In genomic region chr14:81193924-81194633, GRCh38 we compare ENCODE assay signal across 11 cellular contexts. TPM values are rescaled to one million over a fixed set of nuclear protein-coding genes. Genes with fewer than 3 reads are reported as not detected.
DNase-seq lines count a peak whose midpoint lies in the region; ATAC-seq, FAIRE-seq and TF ChIP-seq lines count a peak whose summit lies in the region.
"Had no signal": no experiment of that assay in that cellular context is flagged by ENCODE, and none has a peak within 500 bp of the region (broad histone marks: within the 10 kb centered on the region; RNA-seq: fewer than 3 reads in every experiment).

No MANE protein-coding gene starts in this region.

- no peaks in the 10 kb centered on the region for H3K9me3 Mint-ChIP-seq in HFFc6

- FAIRE-seq in GM12892 (lab: Jason Lieb, UNC), result peak; percentile 75
- no peak for FAIRE-seq in bronchial epithelial cell (lab: Jason Lieb, UNC)
- FAIRE-seq: colon had no signal

- no peaks in the 10 kb centered on the region for H3K4me1 ChIP-seq in BE2C

- in situ Hi-C loops in GM13976 (cut with MboI; ENCODE audit: low sequenced_read_pairs, unreplicated experiment), result no loop called here

- no peaks in the 10 kb centered on the region for H3K9me3 ChIP-seq in BE2C
- H3K9me3 ChIP-seq: heart left ventricle had no signal

- no peaks in the 10 kb centered on the region; the same call in 1 of the 2 replicates for H3K27me3 Mint-ChIP-seq in HFFc6 (ENCODE audit: insufficient read depth)

- 0 out of 2 replicates have a peak, but pooled peaks cover 5% of the 10 kb centered on the region for H3K4me1 Mint-ChIP-seq in HFFc6 (ENCODE audit: low read depth)

- intact Hi-C loops in posterior vena cava (cut with DNase I), result no loop called here

- TF ChIP-seq CTCF in bronchial epithelial cell (IDR thresholded peaks at IDR 0.05; ENCODE audit: insufficient read depth, low read length, severe bottlenecking), result no peak
- no peak for TF ChIP-seq CTCF in GM13976 (IDR thresholded peaks at IDR 0.05; ENCODE audit: borderline replicate concordance, control extremely low read depth, extremely low read depth, insufficient read depth, missing control alignments)
- no peak for TF ChIP-seq CTCF in HFFc6 (IDR thresholded peaks at IDR 0.05)
- no peak for TF ChIP-seq CTCF in BE2C (IDR thresholded peaks at IDR 0.05; ENCODE audit: low read depth, low read length)

- H3K36me3 ChIP-seq in bronchial epithelial cell (ENCODE audit: control insufficient read depth, insufficient read depth, low read length) (peaks cover 5% of the 10 kb centered on the region), BE2C (peaks cover 42% of the 10 kb centered on the region)

- H3K4me3 ChIP-seq in bronchial epithelial cell (ENCODE audit: low read depth, low read length) (no peak overlapping the region), BE2C (ENCODE audit: low read depth, low read length) (no peak overlapping the region)
- H3K4me3 ChIP-seq: heart left ventricle had no signal

- no peaks in the 10 kb centered on the region for H3K27me3 ChIP-seq in bronchial epithelial cell (ENCODE audit: control insufficient read depth, insufficient read depth, low read length)
- H3K27me3 ChIP-seq in BE2C, result no peaks in the 10 kb centered on the region
- H3K27me3 ChIP-seq: heart left ventricle had no signal

- H3K36me3 Mint-ChIP-seq in HFFc6 (ENCODE audit: low read depth), result peaks cover 25% of the 10 kb centered on the region

- no peak overlapping the region for H3K4me3 Mint-ChIP-seq in HFFc6

- no peak overlapping the region; the same call in 1 of the 2 replicates for H3K27ac Mint-ChIP-seq in HFFc6

- DNase-seq in GM12892 (ENCODE audit: insufficient read length) (no peak), bronchial epithelial cell (ENCODE audit: low read depth) (peak; percentile 13), GM13976 (ENCODE audit: low spot score) (no peak), HFFc6 (no peak), BE2C (no peak), posterior vena cava (ENCODE audit: low spot score) (no peak)
- DNase-seq: heart left ventricle, SHP77 treated with DMSO at 0.1 percent for 48 hours had no signal

- TF ChIP-seq POLR2A in GM12892 (IDR thresholded peaks at IDR 0.05; ENCODE audit: low read depth, low read length), result no peak

- ATAC-seq in GM19395 (IDR thresholded peaks at IDR 0.05; ENCODE audit: unreplicated experiment) (peak; percentile 81), HG03432 (IDR thresholded peaks at IDR 0.05; ENCODE audit: unreplicated experiment) (peak; percentile 64)
- ATAC-seq: heart left ventricle had no signal

RNA-seq across cellular contexts. Expression of gene GTF2A1, which starts 26.7 kb away (rescaled TPM):
- polyA plus RNA-seq in GM12892 (2012; ENCODE audit: missing spikeins), result 15.8 TPM
- total RNA-seq in bronchial epithelial cell, result 19.7 and 25.0 TPM in 2 replicates
- 10 to 100 TPM; 37.6 to 47.6 (median 40.3) TPM for total RNA-seq in HFFc6 (2021; fragmentation: NEBNext Ultra II Directional; extraction: Animal tissue kit (Norgen Biotek cat#: 25700))
- polyA plus RNA-seq in BE2C (2012; ENCODE audit: insufficient read depth, insufficient read length, low read depth), result 19.1 TPM
- 10 to 100 TPM; 28.3 to 30.6 TPM for total RNA-seq in posterior vena cava
